Comparison of ENCODE assay signal across 8 cellular contexts in genomic region chr15:40320931-40321371, GRCh38. TPM values are rescaled to one million over a fixed set of nuclear protein-coding genes. Genes with fewer than 3 reads are reported as not detected.
DNase-seq lines count a peak whose midpoint lies in the region; ATAC-seq and TF ChIP-seq lines count a peak whose summit lies in the region.

No MANE protein-coding gene starts in this region.

- ATAC-seq in GM18858 (IDR thresholded peaks at IDR 0.05; ENCODE audit: unreplicated experiment) (no peak), HG03342 (IDR thresholded peaks at IDR 0.05; ENCODE audit: unreplicated experiment) (no peak)

- H3K4me3 ChIP-seq in DOHH2 (ENCODE audit: low read length) (no peak overlapping the region), Peyer's patch (no peak overlapping the region), prostate gland (no peak overlapping the region)

- H3K27ac ChIP-seq in DOHH2 (ENCODE audit: low read depth, low read length) (no peak overlapping the region), Peyer's patch (no peak overlapping the region), prostate gland (no peak overlapping the region)

- TF ChIP-seq EP300 in Ishikawa (IDR thresholded peaks at IDR 0.05; ENCODE audit: borderline replicate concordance): no peak

- no peak overlapping the region for H3K4me2 ChIP-seq in DOHH2 (ENCODE audit: low read length)

- H3K4me1 ChIP-seq in DOHH2 (ENCODE audit: control insufficient read depth, low read length): peaks cover 26% of the 10 kb centered on the region
- peaks cover 0 to 24% (median 6%) of the 10 kb centered on the region in 4 donors for H3K4me1 ChIP-seq in Peyer's patch
- peaks cover 4% of the 10 kb centered on the region for H3K4me1 ChIP-seq in prostate gland (replicated peaks)

- peaks cover 11% of the 10 kb centered on the region for H3F3A ChIP-seq in DOHH2 (ENCODE audit: control insufficient read depth, insufficient read depth)

- no peaks in the 10 kb centered on the region for H4K20me1 ChIP-seq in DOHH2 (ENCODE audit: control insufficient read depth, insufficient read depth, low read depth, low read length)

- H3K79me2 ChIP-seq in DOHH2 (ENCODE audit: control insufficient read depth, low read length): no peaks in the 10 kb centered on the region

- H3K9me2 ChIP-seq in DOHH2 (replicated peaks; ENCODE audit: control insufficient read depth, low read length): no peaks in the 10 kb centered on the region

- WGBS in prostate gland: 1% methylated on average over 2 of the region's 2 CpGs

- TF ChIP-seq CTCF in DOHH2 (IDR thresholded peaks at IDR 0.05; ENCODE audit: low read depth, low read length, poor library complexity, severe bottlenecking): peak; percentile 92
- TF ChIP-seq CTCF in Peyer's patch (IDR thresholded peaks at IDR 0.05): peak; percentile 72 to 95 (median 90)
- TF ChIP-seq CTCF in prostate gland (IDR thresholded peaks at IDR 0.05): peak; percentile 69 to 92 (median 84)

- TF ChIP-seq POLR2A in Peyer's patch (IDR thresholded peaks at IDR 0.05): no peak
- TF ChIP-seq POLR2A in prostate gland (IDR thresholded peaks at IDR 0.05): no peak

- peak overlapping the region; percentile 72 for H3K27ac Mint-ChIP-seq in activated naive CD4-positive, alpha-beta T cell treated with anti-CD3 and anti-CD28 coated beads, Interleukin-2, amount 50 U/mL, for 24 hours

- no peak overlapping the region for H3K4me3 Mint-ChIP-seq in activated naive CD4-positive, alpha-beta T cell treated with anti-CD3 and anti-CD28 coated beads, Interleukin-2, amount 50 U/mL, for 24 hours

- DNase-seq in Peyer's patch: peak in 2 of 3 donors; percentile 64 to 83
- DNase-seq in glomerular visceral epithelial cell (ENCODE audit: extremely low spot score): peak; percentile 67
- DNase-seq in prostate gland (ENCODE audit: low spot score): peak; percentile 70

- H3K27me3 ChIP-seq in DOHH2 (ENCODE audit: control insufficient read depth, low read length) (peaks cover 34% of the 10 kb centered on the region), Peyer's patch (no peaks in the 10 kb centered on the region), prostate gland (replicated peaks; ENCODE audit: insufficient read depth) (no peaks in the 10 kb centered on the region)

- H3K9me3 Mint-ChIP-seq in activated naive CD4-positive, alpha-beta T cell treated with anti-CD3 and anti-CD28 coated beads, Interleukin-2, amount 50 U/mL, for 24 hours: no peaks in the 10 kb centered on the region

- H3K4me1 Mint-ChIP-seq in activated naive CD4-positive, alpha-beta T cell treated with anti-CD3 and anti-CD28 coated beads, Interleukin-2, amount 50 U/mL, for 24 hours: peaks cover 32% of the 10 kb centered on the region

- no peaks in the 10 kb centered on the region for H3K27me3 Mint-ChIP-seq in activated naive CD4-positive, alpha-beta T cell treated with anti-CD3 and anti-CD28 coated beads, Interleukin-2, amount 50 U/mL, for 24 hours

- H3K36me3 ChIP-seq in DOHH2 (ENCODE audit: control insufficient read depth, low read length) (no peaks in the 10 kb centered on the region), Peyer's patch (no peaks in the 10 kb centered on the region), prostate gland (no peaks in the 10 kb centered on the region)

- intact Hi-C loops in prostate gland (cut with DNase I): loop anchor here (5.0 kb wide), 1 partner anchor 36 kb away; the partner anchor contains the start of gene DISP2

- TF ChIP-seq RAD21 in Ishikawa (IDR thresholded peaks at IDR 0.05; ENCODE audit: low read depth): peak; percentile 67

- H3K36me3 Mint-ChIP-seq in activated naive CD4-positive, alpha-beta T cell treated with anti-CD3 and anti-CD28 coated beads, Interleukin-2, amount 50 U/mL, for 24 hours: no peaks in the 10 kb centered on the region

- no peaks in the 10 kb centered on the region for H3K9me3 ChIP-seq in DOHH2 (ENCODE audit: control insufficient read depth, insufficient read depth, low read length)
- H3K9me3 ChIP-seq in Peyer's patch: no peaks in the 10 kb centered on the region
- no peaks in the 10 kb centered on the region for H3K9me3 ChIP-seq in prostate gland

TF ChIP-seq in Ishikawa, 13 proteins besides CTCF, POLR2A, EP300 and RAD21:
- TF ChIP-seq FOXM1 (IDR thresholded peaks at IDR 0.05; ENCODE audit: borderline replicate concordance, low read depth): no peak
- TF ChIP-seq, protein P1, sequence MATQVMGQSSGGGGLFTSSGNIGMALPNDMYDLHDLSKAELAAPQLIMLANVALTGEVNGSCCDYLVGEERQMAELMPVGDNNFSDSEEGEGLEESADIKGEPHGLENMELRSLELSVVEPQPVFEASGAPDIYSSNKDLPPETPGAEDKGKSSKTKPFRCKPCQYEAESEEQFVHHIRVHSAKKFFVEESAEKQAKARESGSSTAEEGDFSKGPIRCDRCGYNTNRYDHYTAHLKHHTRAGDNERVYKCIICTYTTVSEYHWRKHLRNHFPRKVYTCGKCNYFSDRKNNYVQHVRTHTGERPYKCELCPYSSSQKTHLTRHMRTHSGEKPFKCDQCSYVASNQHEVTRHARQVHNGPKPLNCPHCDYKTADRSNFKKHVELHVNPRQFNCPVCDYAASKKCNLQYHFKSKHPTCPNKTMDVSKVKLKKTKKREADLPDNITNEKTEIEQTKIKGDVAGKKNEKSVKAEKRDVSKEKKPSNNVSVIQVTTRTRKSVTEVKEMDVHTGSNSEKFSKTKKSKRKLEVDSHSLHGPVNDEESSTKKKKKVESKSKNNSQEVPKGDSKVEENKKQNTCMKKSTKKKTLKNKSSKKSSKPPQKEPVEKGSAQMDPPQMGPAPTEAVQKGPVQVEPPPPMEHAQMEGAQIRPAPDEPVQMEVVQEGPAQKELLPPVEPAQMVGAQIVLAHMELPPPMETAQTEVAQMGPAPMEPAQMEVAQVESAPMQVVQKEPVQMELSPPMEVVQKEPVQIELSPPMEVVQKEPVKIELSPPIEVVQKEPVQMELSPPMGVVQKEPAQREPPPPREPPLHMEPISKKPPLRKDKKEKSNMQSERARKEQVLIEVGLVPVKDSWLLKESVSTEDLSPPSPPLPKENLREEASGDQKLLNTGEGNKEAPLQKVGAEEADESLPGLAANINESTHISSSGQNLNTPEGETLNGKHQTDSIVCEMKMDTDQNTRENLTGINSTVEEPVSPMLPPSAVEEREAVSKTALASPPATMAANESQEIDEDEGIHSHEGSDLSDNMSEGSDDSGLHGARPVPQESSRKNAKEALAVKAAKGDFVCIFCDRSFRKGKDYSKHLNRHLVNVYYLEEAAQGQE (IDR thresholded peaks at IDR 0.05; ENCODE audit: low read depth): no peak
- TF ChIP-seq, protein P2, sequence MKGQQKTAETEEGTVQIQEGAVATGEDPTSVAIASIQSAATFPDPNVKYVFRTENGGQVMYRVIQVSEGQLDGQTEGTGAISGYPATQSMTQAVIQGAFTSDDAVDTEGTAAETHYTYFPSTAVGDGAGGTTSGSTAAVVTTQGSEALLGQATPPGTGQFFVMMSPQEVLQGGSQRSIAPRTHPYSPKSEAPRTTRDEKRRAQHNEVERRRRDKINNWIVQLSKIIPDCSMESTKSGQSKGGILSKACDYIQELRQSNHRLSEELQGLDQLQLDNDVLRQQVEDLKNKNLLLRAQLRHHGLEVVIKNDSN (IDR thresholded peaks at IDR 0.05): no peak
- TF ChIP-seq TEAD4 (IDR thresholded peaks at IDR 0.05): no peak
- no peak for TF ChIP-seq CEBPB (IDR thresholded peaks at IDR 0.05)
- TF ChIP-seq CREB1 (IDR thresholded peaks at IDR 0.05; ENCODE audit: low read depth): no peak
- TF ChIP-seq TAF1 (IDR thresholded peaks at IDR 0.05; ENCODE audit: low read depth): no peak
- TF ChIP-seq MAX (IDR thresholded peaks at IDR 0.05): no peak
- TF ChIP-seq NFIC (IDR thresholded peaks at IDR 0.05): no peak
- no peak for TF ChIP-seq EGR1 (IDR thresholded peaks at IDR 0.05)
- no peak for TF ChIP-seq ZBTB7A (IDR thresholded peaks at IDR 0.05; ENCODE audit: low read depth)
- no peak for TF ChIP-seq YY1 (IDR thresholded peaks at IDR 0.05; ENCODE audit: low read depth)
- TF ChIP-seq TCF12 (IDR thresholded peaks at IDR 0.05; ENCODE audit: low read depth): no peak

RNA-seq across cellular contexts. Expression of gene INAFM2, which starts 2.5 kb away (rescaled TPM):
- total RNA-seq in Peyer's patch: 10 to 100 TPM in 1 of 4 donors, 1 to 10 TPM in 3; 6.2 to 10.7 (median 8.9) TPM
- total RNA-seq in prostate gland: 10 to 100 TPM; 18.7 to 24.3 TPM

RNA-seq across cellular contexts. Expression of gene PLCB2, which starts 13.2 kb away (rescaled TPM):
- 100 to 1,000 TPM in 1 of 4 donors, 10 to 100 TPM in 3; 12.3 to 101 (median 15.7) TPM for total RNA-seq in Peyer's patch
- 10 to 100 TPM in 1 of 2 donors, 1 to 10 TPM in 1; 1.5 to 13.0 TPM for total RNA-seq in prostate gland

RNA-seq across cellular contexts. Expression of gene CCDC9B, which starts 19.8 kb away (rescaled TPM):
- total RNA-seq in Peyer's patch: 10 to 100 TPM; 14.4 to 55.6 (median 37.7) TPM
- total RNA-seq in prostate gland: 10 to 100 TPM in 1 of 2 donors, 1 to 10 TPM in 1; 9.0 to 29.7 TPM

RNA-seq across cellular contexts. Expression of gene PHGR1, which starts 29.9 kb away (rescaled TPM):
- 1,000 to 10,000 TPM in 3 of 4 donors, 100 to 1,000 TPM in 1; 519 to 6,265 (median 3,022) TPM for total RNA-seq in Peyer's patch
- total RNA-seq in prostate gland: not detected

RNA-seq across cellular contexts. Expression of gene DISP2, which starts 37.1 kb away (rescaled TPM):
- total RNA-seq in Peyer's patch (10 to 100 TPM in 1 of 4 donors, 1 to 10 TPM in 3; 1.7 to 27.5 (median 7.4) TPM), prostate gland (1 to 10 TPM in 1 of 2 donors, under 1 TPM in 1; 0.27 to 1.6 TPM)
